Comparison of ENCODE assay signal across 13 cellular contexts in genomic region chr16:59878479-59878878, GRCh38.
DNase-seq lines count a peak whose midpoint lies in the region; ATAC-seq, FAIRE-seq and TF ChIP-seq lines count a peak whose summit lies in the region.
"Had no signal": no experiment of that assay in that cellular context is flagged by ENCODE, and none has a peak within 500 bp of the region (broad histone marks: within the 10 kb centered on the region; RNA-seq: fewer than 3 reads in every experiment).

No MANE protein-coding gene starts in this region.

- intact Hi-C loops in A673 (cut with micrococcal nuclease; ENCODE audit: unreplicated experiment) = no loop called here

- TF ChIP-seq CTCF in A673 (conservative IDR thresholded peaks at IDR 0.05; ENCODE audit: low read depth, low read length) = no peak
- no peak for TF ChIP-seq CTCF in fibroblast of villous mesenchyme (IDR thresholded peaks at IDR 0.05; ENCODE audit: insufficient read depth, low read depth, low read length)

- no peaks in the 10 kb centered on the region for H3K9me3 ChIP-seq in A673 (ENCODE audit: low read depth, low read length, poor library complexity, severe bottlenecking)
- H3K9me3 ChIP-seq: BLaER1 had no signal

- DNase-seq in A673 (ENCODE audit: low spot score) (peak; percentile 2), H54 (ENCODE audit: insufficient read length, low spot score) (peak; percentile 7), SHP77 (lab: John Stamatoyannopoulos, UW) (peak; percentile 32 to 50), fibroblast of villous mesenchyme (ENCODE audit: low read depth) (peak; percentile 1), SKM-1 (lab: John Stamatoyannopoulos, UW; ENCODE audit: unreplicated experiment) (no peak)
- no peak for DNase-seq in activated CD4-positive, alpha-beta T cell treated with anti-CD3 and anti-CD28 coated beads, Interleukin-2, amount 50 U/mL, for 48 hours
- DNase-seq in stimulated activated CD4-positive, alpha-beta T cell treated with anti-CD3 and anti-CD28 coated beads, Interleukin-12 subunit alpha, Interleukin-12 subunit beta, amount 100 ng/mL, for 4 hours = no peak
- DNase-seq: activated B cell treated with CpG ODN at 0.5 μM for 24 hours; effector memory CD4-positive, alpha-beta T cell; NCI-H2227 treated with DMSO at 0.1 percent for 48 hours had no signal

- no peak for TF ChIP-seq POLR2A in H54 (IDR thresholded peaks at IDR 0.05; ENCODE audit: low read depth, low read length)

- peak; percentile 82 for FAIRE-seq in H54 (lab: Jason Lieb, UNC)

- BruUV-seq in A673 (replicated peaks; lab: Mats Ljungman, UMichigan) = no TSS peak

- no peak for ATAC-seq in HG02973 (IDR thresholded peaks at IDR 0.05; ENCODE audit: unreplicated experiment)

- no peak overlapping the region for H3K27ac ChIP-seq in A673 (ENCODE audit: low read depth, low read length, poor library complexity, severe bottlenecking)
- H3K27ac ChIP-seq: BLaER1, SK-N-MC had no signal

- no peaks in the 10 kb centered on the region for H3K4me1 ChIP-seq in A673 (ENCODE audit: insufficient read depth, low read length, poor library complexity, severe bottlenecking)
- H3K4me1 ChIP-seq: BLaER1 had no signal

- H3K36me3 ChIP-seq in A673 (ENCODE audit: insufficient read depth, low read length, poor library complexity, severe bottlenecking) = no peaks in the 10 kb centered on the region
- H3K36me3 ChIP-seq: BLaER1 had no signal

- CTCF ChIA-PET in A673 (lab: Charles Lee) = no interaction called here

- POLR2A ChIA-PET in A673 (lab: Charles Lee; ENCODE audit: low non-redundant PET) = no interaction called here

- H3K4me3 ChIP-seq in A673 (ENCODE audit: low read depth, low read length, poor library complexity, severe bottlenecking) = no peak overlapping the region
- no peak overlapping the region for H3K4me3 ChIP-seq in fibroblast of villous mesenchyme (ENCODE audit: low read depth, low read length)
- H3K4me3 ChIP-seq: BLaER1, SK-N-MC had no signal

- no peaks in the 10 kb centered on the region for H3K27me3 ChIP-seq in A673 (replicated peaks; ENCODE audit: insufficient read depth, low read depth, low read length, poor library complexity)
- H3K27me3 ChIP-seq: BLaER1 had no signal

Comparison
In these comparisons a context has a peak if more than half of its experiments do, and no peak if none do; other contexts are left out.
1. DNase-seq: peak in A673 (single experiment), H54 (single experiment), SHP77 (2 of 2) and fibroblast of villous mesenchyme (single experiment); none in activated CD4-positive, alpha-beta T cell treated with anti-CD3 and anti-CD28 coated beads, Interleukin-2, amount 50 U/mL, for 48 hours (0 of 2), SKM-1 (single experiment) and stimulated activated CD4-positive, alpha-beta T cell treated with anti-CD3 and anti-CD28 coated beads, Interleukin-12 subunit alpha, Interleukin-12 subunit beta, amount 100 ng/mL, for 4 hours (single experiment).